In the genomic region with DNA sequence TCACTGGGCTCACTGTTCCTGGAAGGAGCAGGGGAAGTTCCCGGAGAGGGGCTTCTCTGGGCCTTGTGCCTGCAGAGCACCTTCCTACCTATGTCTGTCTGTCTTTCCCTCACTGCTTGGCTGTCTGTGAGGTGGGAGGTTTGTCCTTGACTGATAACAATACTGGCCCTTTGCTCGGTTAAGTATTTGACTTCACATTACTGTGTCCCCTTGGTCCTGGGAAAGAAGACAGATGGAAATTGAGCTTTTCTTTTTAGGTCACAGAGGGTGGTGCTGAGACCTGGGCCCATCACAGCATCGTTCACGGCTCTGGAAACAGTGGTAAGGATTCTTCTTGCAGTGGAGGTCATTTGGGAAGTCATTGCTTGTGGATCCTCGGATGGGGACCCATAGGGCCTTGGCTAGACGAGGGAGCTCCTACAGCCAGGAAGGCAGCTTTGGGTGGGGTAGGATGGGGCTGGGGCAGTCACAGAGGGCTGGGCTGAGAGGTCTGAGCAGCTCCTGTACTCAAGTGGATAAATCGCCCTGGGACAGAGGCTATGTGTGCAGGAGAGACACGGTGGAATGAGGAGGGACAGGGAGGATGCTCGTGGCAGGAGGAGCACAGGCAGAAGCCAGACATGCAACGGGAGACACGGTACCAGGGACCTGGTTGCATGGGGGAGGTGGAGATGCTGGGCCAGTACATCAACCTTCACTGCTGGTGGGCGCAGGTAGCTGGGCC, we compare ENCODE assay signal across 27 cellular contexts.
"Had no signal": no experiment of that assay in that cellular context is flagged by ENCODE, and none has a peak within 500 bp of the region (broad histone marks: within the 10 kb centered on the region; RNA-seq: fewer than 3 reads in every experiment).

No MANE protein-coding gene starts in this region.

- FAIRE-seq: colon, endometrium, endothelial cell of umbilical vein, frontal cortex had no signal

- H3K27ac Mint-ChIP-seq: dendritic cell treated with granulocyte-macrophage colony-stimulating factor and Interleukin-4, amounts not matched to agents 40 ng/mL and 50 ng/mL, for 4 days; effector memory CD8-positive, alpha-beta T cell; endodermal cell had no signal

- H3K9me3 Mint-ChIP-seq: dendritic cell treated with granulocyte-macrophage colony-stimulating factor and Interleukin-4, amounts not matched to agents 40 ng/mL and 50 ng/mL, for 4 days; effector memory CD8-positive, alpha-beta T cell had no signal

- ATAC-seq: effector memory CD8-positive, alpha-beta T cell; esophagus mucosa; gastrocnemius medialis; gastroesophageal sphincter had no signal

- H3K4me3 Mint-ChIP-seq: dendritic cell treated with granulocyte-macrophage colony-stimulating factor and Interleukin-4, amounts not matched to agents 40 ng/mL and 50 ng/mL, for 4 days; effector memory CD8-positive, alpha-beta T cell; endodermal cell had no signal

- H3K27me3 ChIP-seq: colonic mucosa, dorsolateral prefrontal cortex, esophagus muscularis mucosa, gastrocnemius medialis, gastroesophageal sphincter, heart left ventricle had no signal

- H3K9me3 ChIP-seq: colonic mucosa, esophagus muscularis mucosa, esophagus squamous epithelium, gastrocnemius medialis, gastroesophageal sphincter, heart left ventricle had no signal

- H3K36me3 ChIP-seq: colonic mucosa, gastrocnemius medialis had no signal

- H3K27ac ChIP-seq: colonic mucosa, coronary artery, dorsolateral prefrontal cortex, epithelial cell of prostate, esophagus muscularis mucosa, esophagus squamous epithelium, foreskin keratinocyte, gastrocnemius medialis, gastroesophageal sphincter, heart left ventricle had no signal

- H3K4me1 ChIP-seq: colonic mucosa, esophagus muscularis mucosa, esophagus squamous epithelium, gastrocnemius medialis, gastroesophageal sphincter, heart left ventricle had no signal

- DNase-seq: colonic mucosa; cortex of kidney; dermis blood vessel endothelial cell; dorsolateral prefrontal cortex; effector CD4-positive, alpha-beta T cell; effector CD8-positive, alpha-beta T cell; effector memory CD4-positive, alpha-beta T cell; effector memory CD8-positive, alpha-beta T cell; endodermal cell; erythroblast; esophagus squamous epithelium; foreskin fibroblast; foreskin melanocyte; gastrocnemius medialis; glutamatergic neuron; heart left ventricle had no signal

- H3K4me3 ChIP-seq: colonic mucosa, coronary artery, dorsolateral prefrontal cortex, esophagus muscularis mucosa, esophagus squamous epithelium, gastrocnemius medialis, gastroesophageal sphincter, heart left ventricle had no signal
